Comparison of ENCODE assay signal across 15 cellular contexts in the genomic region with DNA sequence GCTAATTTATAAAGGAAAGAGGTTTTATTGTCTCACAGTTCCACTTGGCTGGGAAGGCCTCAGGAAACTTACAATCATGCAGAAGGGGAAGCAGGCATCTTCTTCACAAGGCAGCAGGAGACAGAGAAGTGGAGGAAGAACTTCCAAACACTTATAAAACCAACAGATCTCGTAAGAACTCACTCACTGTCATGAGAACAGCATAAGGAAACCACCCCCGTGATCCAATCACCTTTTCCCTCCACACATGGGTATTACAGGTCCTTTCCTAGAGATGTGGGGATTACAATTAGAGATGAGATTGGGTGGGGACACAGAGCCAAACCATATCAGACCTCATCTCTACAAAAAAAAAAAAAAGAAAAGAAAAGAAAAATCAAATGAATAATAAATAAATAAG. TPM values are rescaled to one million over a fixed set of nuclear protein-coding genes. Genes with fewer than 3 reads are reported as not detected.
DNase-seq lines count a peak whose midpoint lies in the region; ATAC-seq, FAIRE-seq and TF ChIP-seq lines count a peak whose summit lies in the region.
"Had no signal": no experiment of that assay in that cellular context is flagged by ENCODE, and none has a peak within 500 bp of the region (broad histone marks: within the 10 kb centered on the region; RNA-seq: fewer than 3 reads in every experiment).

No MANE protein-coding gene starts in this region.

- H3K27me3 ChIP-seq in GM23248 (replicated peaks; ENCODE audit: insufficient read depth) (no peaks in the 10 kb centered on the region), GM12878 (replicated peaks in 1 of 2; ENCODE audit: control insufficient read depth in 2 of 2, insufficient read depth in 2 of 2, low read length in 1 of 2) (no peaks in the 10 kb centered on the region)
- H3K27me3 ChIP-seq: right atrium auricular region had no signal

- TF ChIP-seq POLR2A in GM12878 (IDR thresholded peaks at IDR 0.05; ENCODE audit: low read depth, low read length), result no peak

- no peak for TF ChIP-seq RAD21 in GM12878 (IDR thresholded peaks at IDR 0.05; ENCODE audit: insufficient read depth, low read depth, low read length)

- RAD21 ChIA-PET in GM12878 (lab: Charles Lee; ENCODE audit: unreplicated experiment), result interaction anchor here (1.4 to 1.5 kb wide), 2 partner anchors 10 to 30 kb away, joined by 3 read pairs; no protein-coding TSS in a partner anchor

- CTCF ChIA-PET in GM12878 (lab: Yijun Ruan, JAX), result interaction anchor here (0.9 to 2.7 kb wide), 5 partner anchors 20 to 772 kb away, joined by 3 to 20 read pairs (median 8); no protein-coding TSS in a partner anchor

- H3K4me2 ChIP-seq in GM23248 (ENCODE audit: unreplicated experiment) (no peak overlapping the region), GM12878 (ENCODE audit: control insufficient read depth, insufficient read depth) (no peak overlapping the region)

- H3K4me3 Mint-ChIP-seq in activated CD4-positive, alpha-beta T cell treated with anti-CD3 and anti-CD28 coated beads, Interleukin-2, amount 10 ng/mL, durations not matched to agents 24 days and 14 days, result no peak overlapping the region
- H3K4me3 Mint-ChIP-seq in osteocyte (ENCODE audit: unreplicated experiment), result no peak overlapping the region

- no TSS peak for BruUV-seq in GM12878 (replicated peaks; lab: Mats Ljungman, UMichigan)

- in situ Hi-C loops in GM23248 (cut with MboI) (loop anchor here (25.0 kb wide), 1 partner anchor 1246 kb away; no protein-coding TSS in a partner anchor), GM12878 (cut with MboI) (no loop called here)

- intact Hi-C loops in activated CD4-positive, alpha-beta T cell treated with anti-CD3 and anti-CD28 coated beads, Interleukin-2, amount 10 ng/mL, durations not matched to agents 24 days and 14 days (cut with micrococcal nuclease), result no loop called here
- intact Hi-C loops in GM12878 (cut with micrococcal nuclease; ENCODE audit: unreplicated experiment), result no loop called here

- H3K9me3 ChIP-seq in GM23248 (ENCODE audit: low read depth) (no peaks in the 10 kb centered on the region), GM12878 (replicated peaks; ENCODE audit: control insufficient read depth, insufficient read depth, low read length) (no peaks in the 10 kb centered on the region)
- H3K9me3 ChIP-seq: right atrium auricular region had no signal

- H3K4me1 Mint-ChIP-seq in activated CD4-positive, alpha-beta T cell treated with anti-CD3 and anti-CD28 coated beads, Interleukin-2, amount 10 ng/mL, durations not matched to agents 24 days and 14 days, result peaks cover 31% of the 10 kb centered on the region
- H3K4me1 Mint-ChIP-seq in osteocyte (ENCODE audit: unreplicated experiment), result peaks cover 18% of the 10 kb centered on the region

- H3K27ac Mint-ChIP-seq in activated CD4-positive, alpha-beta T cell treated with anti-CD3 and anti-CD28 coated beads, Interleukin-2, amount 10 ng/mL, durations not matched to agents 24 days and 14 days, result no peak overlapping the region
- H3K27ac Mint-ChIP-seq in osteocyte (ENCODE audit: unreplicated experiment), result peak overlapping the region; percentile 25

- SMC1A ChIA-PET in GM12878 (lab: Charles Lee; ENCODE audit: uncharacterized antibody, unreplicated experiment), result interaction anchor here (1.3 to 2.4 kb wide), 6 partner anchors 20 to 118 kb away, joined by 3 to 8 read pairs (median 6); no protein-coding TSS in a partner anchor

- no peaks in the 10 kb centered on the region for H3K9me2 ChIP-seq in GM23248 (ENCODE audit: insufficient read depth)

- WGBS in GM23248 (ENCODE audit: low coverage in 1 of 2, low lambda C conversion rate in 2 of 2, missing lambda C conversion rate in 2 of 2), 2 experiments, result 100% methylated on average over 2 of the region's 2 CpGs
- 100% methylated on average over 2 of the region's 2 CpGs for WGBS in GM12878 (ENCODE audit: insufficient coverage, insufficient replicate concordance, low lambda C conversion rate, missing lambda C conversion rate)

- H3K27me3 Mint-ChIP-seq in activated CD4-positive, alpha-beta T cell treated with anti-CD3 and anti-CD28 coated beads, Interleukin-2, amount 10 ng/mL, durations not matched to agents 24 days and 14 days, result no peaks in the 10 kb centered on the region
- no peaks in the 10 kb centered on the region for H3K27me3 Mint-ChIP-seq in osteocyte (ENCODE audit: unreplicated experiment)

- H3K9me3 Mint-ChIP-seq in activated CD4-positive, alpha-beta T cell treated with anti-CD3 and anti-CD28 coated beads, Interleukin-2, amount 10 ng/mL, durations not matched to agents 24 days and 14 days, result no peaks in the 10 kb centered on the region
- no peaks in the 10 kb centered on the region for H3K9me3 Mint-ChIP-seq in osteocyte (ENCODE audit: unreplicated experiment)

- POLR2A ChIA-PET in GM12878 (lab: Charles Lee), result interaction anchor here (0.9 to 1.5 kb wide), 2 partner anchors 13 to 118 kb away, joined by 3 read pairs; no protein-coding TSS in a partner anchor

- peaks cover 5% of the 10 kb centered on the region; the same call in 1 of the 2 replicates for H3F3A ChIP-seq in GM23248 (ENCODE audit: insufficient read depth)

- H4K20me1 ChIP-seq in GM23248 (ENCODE audit: insufficient read depth) (no peaks in the 10 kb centered on the region), GM12878 (ENCODE audit: control insufficient read depth, insufficient read depth) (no peaks in the 10 kb centered on the region)

- peak; percentile 50 for DNase-seq in activated CD4-positive, alpha-beta T cell treated with anti-CD3 and anti-CD28 coated beads, Interleukin-2, amount 10 ng/mL, durations not matched to agents 24 days and 14 days
- DNase-seq in activated CD4-positive, alpha-beta T cell treated with anti-CD3 and anti-CD28 coated beads for 4 hours, result no peak
- DNase-seq in GM23248, result no peak
- no peak for DNase-seq in GM12878 (ENCODE audit: low read depth, low spot score)
- DNase-seq in osteocyte (ENCODE audit: extremely low spot score, unreplicated experiment), result no peak
- DNase-seq in inferior parietal cortex (ENCODE audit: extremely low spot score), result no peak
- DNase-seq in D721Med (ENCODE audit: insufficient read length, low spot score), result no peak
- no peak for DNase-seq in amniotic stem cell (lab: John Stamatoyannopoulos, UW)
- DNase-seq: activated CD4-positive, alpha-beta T cell treated with anti-CD3 and anti-CD28 coated beads for 48 hours; activated CD8-positive, alpha-beta memory T cell treated with anti-CD3 and anti-CD28 coated beads, Interleukin-2, amount 10 ng/mL, durations not matched to agents 7 days and 5 days; effector CD8-positive, alpha-beta T cell; occipital lobe; stimulated activated CD4-positive, alpha-beta T cell treated with anti-CD3 and anti-CD28 coated beads, Interleukin-12 subunit alpha, Interleukin-12 subunit beta, amount 100 ng/mL, for 4 hours had no signal

- TF ChIP-seq EP300 in GM12878 (IDR thresholded peaks at IDR 0.05; ENCODE audit: borderline replicate concordance in 1 of 2, control insufficient read depth in 1 of 2, low read depth in 2 of 2, low read length in 2 of 2), result no peak

- no peaks in the 10 kb centered on the region for H3K36me3 Mint-ChIP-seq in activated CD4-positive, alpha-beta T cell treated with anti-CD3 and anti-CD28 coated beads, Interleukin-2, amount 10 ng/mL, durations not matched to agents 24 days and 14 days (ENCODE audit: low read depth)
- no peaks in the 10 kb centered on the region for H3K36me3 Mint-ChIP-seq in osteocyte (ENCODE audit: unreplicated experiment)

- ATAC-seq in GM12878, result no peak
- ATAC-seq: activated CD8-positive, alpha-beta memory T cell treated with anti-CD3 and anti-CD28 coated beads, Interleukin-2, amount 10 ng/mL, durations not matched to agents 7 days and 5 days had no signal

- H3K4me1 ChIP-seq in GM23248 (ENCODE audit: insufficient read depth) (peaks cover 18% of the 10 kb centered on the region), GM12878 (ENCODE audit: control insufficient read depth, insufficient read depth, low read length) (no peaks in the 10 kb centered on the region)

- no peak overlapping the region for H3K9ac ChIP-seq in GM23248
- H3K9ac ChIP-seq in GM12878 (ENCODE audit: control insufficient read depth, insufficient read depth, low read length), result no peak overlapping the region

- H3K4me3 ChIP-seq in GM23248 (no peak overlapping the region), GM12878 (no peak overlapping the region)
- H3K4me3 ChIP-seq: right atrium auricular region had no signal

- TF ChIP-seq CTCF in GM12878 (IDR thresholded peaks at IDR 0.05 in 2 of 3, conservative IDR thresholded peaks at IDR 0.05 in 1 of 3; ENCODE audit: control insufficient read depth in 2 of 3, extremely low read depth in 1 of 3, insufficient read depth in 1 of 3, low read depth in 3 of 3, low read length in 3 of 3) (no peak), osteocyte (IDR thresholded peaks at IDR 0.05) (no peak), D721Med (IDR thresholded peaks at IDR 0.05; ENCODE audit: insufficient read depth, missing control alignments) (no peak)

- H3K36me3 ChIP-seq in GM23248 (ENCODE audit: low read depth) (no peaks in the 10 kb centered on the region), GM12878 (ENCODE audit: control insufficient read depth in 2 of 2, insufficient read depth in 2 of 2, low read length in 1 of 2) (no peaks in the 10 kb centered on the region)
- H3K36me3 ChIP-seq: right atrium auricular region had no signal

- no peaks in the 10 kb centered on the region for H3K79me2 ChIP-seq in GM23248 (ENCODE audit: insufficient read depth)
- H3K79me2 ChIP-seq in GM12878 (ENCODE audit: control insufficient read depth, insufficient read depth, low read length), result no peaks in the 10 kb centered on the region

- H2AFZ ChIP-seq in GM23248, result peak overlapping the region; percentile 98
- H2AFZ ChIP-seq in GM12878 (ENCODE audit: control insufficient read depth, low read depth, low read length), result peak overlapping the region; percentile 39

- no peak overlapping the region for H3K27ac ChIP-seq in GM23248
- no peak overlapping the region for H3K27ac ChIP-seq in GM12878 (ENCODE audit: control insufficient read depth, insufficient read depth)

- FAIRE-seq in GM12878 (lab: Jason Lieb, UNC), result no peak
- no peak for FAIRE-seq in D721Med (lab: Jason Lieb, UNC)
- FAIRE-seq: A204.1 had no signal

RNA-seq across cellular contexts. Expression of a gene that starts 25.7 kb away (rescaled TPM):
- total RNA-seq in activated CD4-positive, alpha-beta T cell treated with anti-CD3 and anti-CD28 coated beads, Interleukin-2, amount 10 ng/mL, durations not matched to agents 24 days and 14 days, result 85.9 and 87.2 TPM in 2 replicates
- total RNA-seq in GM23248 (2014; rRNA removed; shearing (Covaris generic)), result 51.1 and 54.9 TPM in 2 replicates
- polyA plus RNA-seq in GM23248 (2016; fragmentation: Nextera tagmentation; extraction: Ambion mirVana) (59.0 and 61.4 TPM in 2 replicates), GM12878 (2011; rRNA removed) (75.8 and 96.1 TPM in 2 replicates), GM12878 (2014; fragmentation: Illumina TruSeq; extraction: Trizol) (55.6 and 64.2 TPM in 2 replicates), GM12878 (2014; fragmentation: Nextera tagmentation; extraction: Ambion mirVana) (10 to 100 TPM; 27.8 to 30.0 TPM), GM12878 (2014; rRNA removed) (33.7 and 43.4 TPM in 2 replicates), GM12878 (2016; fragmentation: Nextera tagmentation; extraction: Ambion mirVana) (10 to 100 TPM; 59.2 to 65.5 TPM)
- total RNA-seq in GM12878 (2013; cell fraction: nucleolus; rRNA removed), result 108 and 113 TPM in 2 replicates
- total RNA-seq in GM12878 (2014; rRNA removed) (30.3 and 41.3 TPM in 2 replicates), GM12878 (2014; rRNA removed; fragmentation: Illumina TruSeq; extraction: Trizol) (45.3 and 53.3 TPM in 2 replicates), GM12878 (2021) (55.9 and 56.8 TPM in 2 replicates), osteocyte (80.3 and 84.6 TPM in 2 replicates)
- polyA plus RNA-seq in GM12878 (2011; ENCODE audit: low read depth), result 24.4 TPM
- polyA plus RNA-seq in GM12878 (2011; cell fraction: cytosol; rRNA removed), result 34.6 and 39.3 TPM in 2 replicates
- polyA plus RNA-seq in GM12878 (2011; cell fraction: nucleus; rRNA removed), result 62.9 and 83.0 TPM in 2 replicates
- 30.2 and 42.1 TPM in 2 replicates for polyA plus RNA-seq in GM12878 (2012)
- polyA minus RNA-seq in GM12878 (2011; rRNA and poly(A)+ RNA removed), result 65.3 and 72.8 TPM in 2 replicates
- 14.2 and 22.1 TPM in 2 replicates for polyA minus RNA-seq in GM12878 (2011; cell fraction: cytosol; rRNA and poly(A)+ RNA removed)
- polyA minus RNA-seq in GM12878 (2011; cell fraction: nucleus; rRNA and poly(A)+ RNA removed), result 33.4 and 36.2 TPM in 2 replicates

RNA-seq across cellular contexts. Expression of a gene that starts 26.0 kb away (rescaled TPM):
- total RNA-seq in activated CD4-positive, alpha-beta T cell treated with anti-CD3 and anti-CD28 coated beads, Interleukin-2, amount 10 ng/mL, durations not matched to agents 24 days and 14 days, result 18.1 and 18.7 TPM in 2 replicates
- total RNA-seq in GM23248 (2014; rRNA removed; shearing (Covaris generic)), result 15.8 and 22.4 TPM in 2 replicates
- 11.6 and 14.3 TPM in 2 replicates for polyA plus RNA-seq in GM23248 (2016; fragmentation: Nextera tagmentation; extraction: Ambion mirVana)
- 70.4 and 70.8 TPM in 2 replicates for total RNA-seq in GM12878 (2013; cell fraction: nucleolus; rRNA removed)
- 8.9 and 9.1 TPM in 2 replicates for total RNA-seq in GM12878 (2014; rRNA removed)
- 10.5 and 11.4 TPM in 2 replicates for total RNA-seq in GM12878 (2014; rRNA removed; fragmentation: Illumina TruSeq; extraction: Trizol)
- total RNA-seq in GM12878 (2021), result 10.3 and 12.1 TPM in 2 replicates
- polyA plus RNA-seq in GM12878 (2011; ENCODE audit: low read depth), result 3.5 TPM
- polyA plus RNA-seq in GM12878 (2011; rRNA removed), result 14.2 and 24.8 TPM in 2 replicates
- polyA plus RNA-seq in GM12878 (2011; cell fraction: cytosol; rRNA removed), result 3.3 and 8.6 TPM in 2 replicates
- polyA plus RNA-seq in GM12878 (2011; cell fraction: nucleus; rRNA removed), result 14.3 and 16.9 TPM in 2 replicates
- 5.9 and 12.7 TPM in 2 replicates for polyA plus RNA-seq in GM12878 (2012)
- polyA plus RNA-seq in GM12878 (2014; fragmentation: Illumina TruSeq; extraction: Trizol), result 9.6 and 11.2 TPM in 2 replicates
- 1 to 10 TPM; 2.7 to 2.8 TPM for polyA plus RNA-seq in GM12878 (2014; fragmentation: Nextera tagmentation; extraction: Ambion mirVana)
- polyA plus RNA-seq in GM12878 (2014; rRNA removed), result 2.8 and 4.0 TPM in 2 replicates
- 10 to 100 TPM; 12.9 to 14.1 TPM for polyA plus RNA-seq in GM12878 (2016; fragmentation: Nextera tagmentation; extraction: Ambion mirVana)
- 12.5 and 13.4 TPM in 2 replicates for polyA minus RNA-seq in GM12878 (2011; rRNA and poly(A)+ RNA removed)
- polyA minus RNA-seq in GM12878 (2011; cell fraction: cytosol; rRNA and poly(A)+ RNA removed), result 7.9 and 9.0 TPM in 2 replicates
- 20.7 and 26.8 TPM in 2 replicates for polyA minus RNA-seq in GM12878 (2011; cell fraction: nucleus; rRNA and poly(A)+ RNA removed)
- total RNA-seq in osteocyte, result 10.7 and 13.4 TPM in 2 replicates
